ENCODE assay signal across 20 cellular contexts in genomic region chr2:238835726-238836301, GRCh38. TPM values are rescaled to one million over a fixed set of nuclear protein-coding genes. Genes with fewer than 3 reads are reported as not detected.
A peak's percentile ranks its signal among the peaks of the same experiment; 100 is the strongest.
DNase-seq lines count a peak whose midpoint lies in the region; FAIRE-seq and TF ChIP-seq lines count a peak whose summit lies in the region.
"Had no signal": no experiment of that assay in that cellular context is flagged by ENCODE, and none has a peak within 500 bp of the region (broad histone marks: within the 10 kb centered on the region; RNA-seq: fewer than 3 reads in every experiment).

No MANE protein-coding gene starts in this region.

- CTCF ChIA-PET in GM10248 (lab: Yijun Ruan, JAX), result no interaction called here

- no peak overlapping the region for H3T11ph ChIP-seq in H9 (ENCODE audit: low read length)

- no peak overlapping the region for H3K14ac ChIP-seq in H9 (ENCODE audit: insufficient read depth, low read length)

- H2BK120ac ChIP-seq in H9 (ENCODE audit: low read depth, low read length, poor library complexity, severe bottlenecking), result no peak overlapping the region

- no peaks in the 10 kb centered on the region for H3K4me1 ChIP-seq in H9 (ENCODE audit: insufficient read depth, low read length)
- no peaks in the 10 kb centered on the region for H3K4me1 ChIP-seq in keratinocyte (ENCODE audit: control insufficient read depth, extremely low read depth, insufficient read depth, low read length)
- H3K4me1 ChIP-seq: vagina had no signal

- no peaks in the 10 kb centered on the region; a peak in 1 of 7 replicates for H3K36me3 Mint-ChIP-seq in H9 (ENCODE audit: insufficient read depth in 1 of 3, low read depth in 3 of 3)

- FAIRE-seq in keratinocyte (lab: Jason Lieb, UNC), result no peak

- peaks cover 0 to 7% of the 10 kb centered on the region in 2 experiments; a peak in 3 of 5 replicates for H3K9me3 Mint-ChIP-seq in H9
- H3K9me3 Mint-ChIP-seq: activated CD8-positive, alpha-beta T cell treated with anti-CD3 and anti-CD28 coated beads for 36 hours; activated T-helper 2 cell treated with anti-CD3 and anti-CD28 coated beads, Interferon-gamma antibody, Interleukin-2, Interleukin-4, amounts not matched to agents 10 μg/mL and 5 μg/mL and 100 μg/mL, durations not matched to agents 14 hours and 24 hours and 36 hours; dendritic cell treated with granulocyte-macrophage colony-stimulating factor and Interleukin-4, amounts not matched to agents 40 ng/mL and 50 ng/mL, for 4 days; stimulated activated naive CD8-positive, alpha-beta T cell treated with anti-CD3 and anti-CD28 coated beads, Interleukin-15, Interleukin-2, amounts not matched to agents 100 ng/mL and 50 ng/mL, for 24 hours had no signal

- peaks cover 66% of the 10 kb centered on the region for H3K27me3 Mint-ChIP-seq in H9 (ENCODE audit: low read depth)

- peak; percentile 29 for TF ChIP-seq CTCF in AG09309 (IDR thresholded peaks at IDR 0.05; ENCODE audit: control insufficient read depth, insufficient read depth, low read depth, low read length, missing control alignments)
- TF ChIP-seq CTCF in H9 (conservative IDR thresholded peaks at IDR 0.05), result peak; percentile 62
- peak; percentile 41 for TF ChIP-seq CTCF in astrocyte of the spinal cord (IDR thresholded peaks at IDR 0.05; ENCODE audit: low read depth, low read length)
- TF ChIP-seq CTCF in keratinocyte (optimal IDR thresholded peaks at IDR 0.05 in 1 of 3, IDR thresholded peaks at IDR 0.05 in 1 of 3, conservative IDR thresholded peaks at IDR 0.05 in 1 of 3; ENCODE audit: extremely low read depth in 1 of 3, insufficient read depth in 2 of 3, low read length in 3 of 3), result peak; percentile 31 to 44 (median 35)
- no peak for TF ChIP-seq CTCF in GM10248 (IDR thresholded peaks at IDR 0.05; ENCODE audit: control extremely low read depth, extremely low read depth, low read depth, missing control alignments)

- no peak overlapping the region for H2BK20ac ChIP-seq in H9 (ENCODE audit: low read depth, low read length, poor library complexity, severe bottlenecking)

- no peak overlapping the region for H3K4me3 ChIP-seq in AG09309 (ENCODE audit: control insufficient read depth, low read depth, low read length)
- H3K4me3 ChIP-seq in astrocyte of the spinal cord (ENCODE audit: low read depth, low read length), result no peak overlapping the region
- H3K4me3 ChIP-seq in keratinocyte (ENCODE audit: control insufficient read depth in 2 of 3, extremely low read depth in 1 of 3, insufficient read depth in 2 of 3, low read depth in 1 of 3, low read length in 3 of 3), result no peak overlapping the region
- H3K4me3 ChIP-seq: SK-N-MC, smooth muscle cell, vagina had no signal

- H3K27ac ChIP-seq in H9 (ENCODE audit: insufficient read length, low read depth, low read length) (no peak overlapping the region), keratinocyte (ENCODE audit: control insufficient read depth, insufficient read depth, low read length) (no peak overlapping the region)
- H3K27ac ChIP-seq: SK-N-MC, vagina had no signal

- H3K4ac ChIP-seq in H9 (ENCODE audit: low read depth, low read length), result no peak overlapping the region

- no peak overlapping the region for H4K8ac ChIP-seq in H9 (replicated peaks; ENCODE audit: insufficient read length, low read depth, low read length)

- in situ Hi-C loops in astrocyte of the spinal cord (cut with HindIII; ENCODE audit: low sequenced_read_pairs), result no loop called here

- no peaks in the 10 kb centered on the region for H3K23me2 ChIP-seq in H9 (ENCODE audit: insufficient read length, low read depth, low read length, poor library complexity, severe bottlenecking)

- no peaks in the 10 kb centered on the region for H4K20me1 ChIP-seq in H9 (ENCODE audit: control insufficient read depth, insufficient read depth, insufficient read length)
- no peaks in the 10 kb centered on the region for H4K20me1 ChIP-seq in keratinocyte (ENCODE audit: control insufficient read depth, extremely low read depth, insufficient read depth, low read length)

- H3K4me1 Mint-ChIP-seq in H9, result no peaks in the 10 kb centered on the region

- no peak overlapping the region for H3K23ac ChIP-seq in H9 (ENCODE audit: insufficient read length, low read depth, low read length)

- no peaks in the 10 kb centered on the region for H3K36me3 ChIP-seq in keratinocyte (ENCODE audit: control insufficient read depth in 2 of 2, extremely low read depth in 1 of 2, insufficient read depth in 2 of 2, low read length in 2 of 2)
- H3K36me3 ChIP-seq: vagina had no signal

- H3K18ac ChIP-seq in H9 (ENCODE audit: insufficient read length, low read depth, low read length), result no peak overlapping the region

- no peak overlapping the region for H3K9ac ChIP-seq in H9 (ENCODE audit: extremely low read depth, insufficient read length, low read length)
- no peak overlapping the region for H3K9ac ChIP-seq in keratinocyte (ENCODE audit: control insufficient read depth, extremely low read depth, insufficient read depth, low read length)

- no peak overlapping the region for H3K27ac Mint-ChIP-seq in H9
- H3K27ac Mint-ChIP-seq: activated CD8-positive, alpha-beta T cell treated with anti-CD3 and anti-CD28 coated beads for 36 hours; activated T-helper 2 cell treated with anti-CD3 and anti-CD28 coated beads, Interferon-gamma antibody, Interleukin-2, Interleukin-4, amounts not matched to agents 10 μg/mL and 5 μg/mL and 100 μg/mL, durations not matched to agents 14 hours and 24 hours and 36 hours; dendritic cell treated with granulocyte-macrophage colony-stimulating factor and Interleukin-4, amounts not matched to agents 40 ng/mL and 50 ng/mL, for 4 days; stimulated activated naive CD8-positive, alpha-beta T cell treated with anti-CD3 and anti-CD28 coated beads, Interleukin-15, Interleukin-2, amounts not matched to agents 100 ng/mL and 50 ng/mL, for 24 hours had no signal

- no peak overlapping the region for H3K4me3 Mint-ChIP-seq in H9
- H3K4me3 Mint-ChIP-seq: activated CD8-positive, alpha-beta T cell treated with anti-CD3 and anti-CD28 coated beads for 36 hours; dendritic cell treated with granulocyte-macrophage colony-stimulating factor and Interleukin-4, amounts not matched to agents 40 ng/mL and 50 ng/mL, for 4 days; stimulated activated naive CD8-positive, alpha-beta T cell treated with anti-CD3 and anti-CD28 coated beads, Interleukin-15, Interleukin-2, amounts not matched to agents 100 ng/mL and 50 ng/mL, for 24 hours had no signal

- no peaks in the 10 kb centered on the region for H3K79me1 ChIP-seq in H9 (ENCODE audit: insufficient read depth, low read depth, low read length, poor library complexity, severe bottlenecking)

- POLR2A ChIA-PET in GM10248 (lab: Yijun Ruan, JAX), result no interaction called here

- H2AFZ ChIP-seq in H9 (ENCODE audit: low read length) (no peak overlapping the region), keratinocyte (ENCODE audit: control insufficient read depth, low read length) (no peak overlapping the region)

- no peak overlapping the region for H2AK5ac ChIP-seq in H9 (ENCODE audit: insufficient read length, low read length)

- H4K91ac ChIP-seq in H9 (ENCODE audit: insufficient read length, low read depth, low read length), result no peak overlapping the region

- H4K5ac ChIP-seq in H9 (ENCODE audit: insufficient read length, low read depth, low read length), result no peak overlapping the region

- no CpG with 5 or more reads among the region's 7 CpGs for WGBS in H9 (ENCODE audit: extremely low coverage, insufficient read length, low lambda C conversion rate)

- no peak overlapping the region for H2BK15ac ChIP-seq in H9 (ENCODE audit: low read depth, low read length)

- H3K79me2 ChIP-seq in H9 (ENCODE audit: insufficient read depth, low read length) (no peaks in the 10 kb centered on the region), keratinocyte (ENCODE audit: control insufficient read depth, insufficient read depth, low read length) (no peaks in the 10 kb centered on the region)

- H3K27me3 ChIP-seq in H9 (ENCODE audit: insufficient read depth, low read length) (no peaks in the 10 kb centered on the region), keratinocyte (ENCODE audit: control insufficient read depth, extremely low read depth, insufficient read depth, low read length) (peaks cover 42% of the 10 kb centered on the region)
- H3K27me3 ChIP-seq: vagina had no signal

- H2BK5ac ChIP-seq in H9 (ENCODE audit: insufficient read length, low read length), result no peak overlapping the region

- dilution Hi-C loops in keratinocyte (cut with MboI; ENCODE audit: extremely low pct_ligation_motif_present, low sequenced_read_pairs), result no loop called here

- H3K9me1 ChIP-seq in keratinocyte (ENCODE audit: control insufficient read depth, extremely low read depth, insufficient read depth, low read length), result no peaks in the 10 kb centered on the region

- DNase-seq in AG09309 (ENCODE audit: low read depth) (no peak), H9 (peak; percentile 56), astrocyte of the spinal cord (ENCODE audit: low read depth, low spot score) (no peak), keratinocyte (ENCODE audit: low read depth, low spot score) (no peak), mucosa of gallbladder (ENCODE audit: low spot score) (no peak), NCI-H1092 (lab: John Stamatoyannopoulos, UW) (no peak), OCI-M1 (lab: John Stamatoyannopoulos, UW) (no peak), GM10248 (ENCODE audit: extremely low spot score) (no peak)
- DNase-seq: activated CD8-positive, alpha-beta T cell treated with anti-CD3 and anti-CD28 coated beads for 36 hours; AML-193; DMS53; mesenchymal stem cell; occipital lobe had no signal

- no peak overlapping the region for H3K56ac ChIP-seq in H9 (ENCODE audit: insufficient read length, low read depth, low read length)

- H2BK12ac ChIP-seq in H9 (ENCODE audit: insufficient read length, low read depth, low read length), result no peak overlapping the region

- no peaks in the 10 kb centered on the region for H3K9me3 ChIP-seq in H9 (ENCODE audit: control insufficient read depth, low read depth, low read length)
- H3K9me3 ChIP-seq in keratinocyte (ENCODE audit: control insufficient read depth, low read depth, low read length), result no peaks in the 10 kb centered on the region
- H3K9me3 ChIP-seq: vagina had no signal

- H3K4me2 ChIP-seq in H9 (ENCODE audit: insufficient read depth, insufficient read length, low read length) (no peak overlapping the region), keratinocyte (ENCODE audit: control insufficient read depth, extremely low read depth, insufficient read depth, low read depth, low read length) (no peak overlapping the region)
- H3K4me2 ChIP-seq: smooth muscle cell had no signal

RNA-seq across cellular contexts. Expression of gene TWIST2, which starts 12.1 kb away (rescaled TPM):
- total RNA-seq in H9 (2021) (0.22 and 0.33 TPM in 2 replicates), mucosa of gallbladder (5.9 TPM)
- 5.5 to 6.2 TPM (median 6.0 TPM) in 3 replicates for polyA plus RNA-seq in keratinocyte
- 0.51 TPM for polyA plus RNA-seq in keratinocyte (2011; ENCODE audit: low read depth)
- polyA plus RNA-seq in keratinocyte (2011; cell fraction: cytosol; rRNA removed), result 4.9 and 8.6 TPM in 2 replicates
- polyA plus RNA-seq in keratinocyte (2011; cell fraction: nucleus; rRNA removed), result 3.0 and 3.9 TPM in 2 replicates
- polyA plus RNA-seq in keratinocyte (2012; ENCODE audit: low replicate concordance), result 1.1 and 5.7 TPM in 2 replicates
- 1.8 to 2.5 TPM (median 2.1 TPM) in 3 replicates for polyA minus RNA-seq in keratinocyte
- 13.2 TPM for polyA minus RNA-seq in keratinocyte (2011; cell fraction: cytosol; rRNA and poly(A)+ RNA removed)
- polyA minus RNA-seq in keratinocyte (2011; cell fraction: nucleus; rRNA and poly(A)+ RNA removed), result 2.3 and 3.4 TPM in 2 replicates
- total RNA-seq: activated CD8-positive, alpha-beta T cell treated with anti-CD3 and anti-CD28 coated beads for 36 hours; activated T-helper 2 cell treated with anti-CD3 and anti-CD28 coated beads, Interferon-gamma antibody, Interleukin-2, Interleukin-4, amounts not matched to agents 10 μg/mL and 5 μg/mL and 100 μg/mL, durations not matched to agents 14 hours and 24 hours and 36 hours; HT-29 had no signal
